16 cellular contexts compared by ENCODE assay signal in genomic region chr2:139514946-139515345, GRCh38.
"Had no signal": no experiment of that assay in that cellular context is flagged by ENCODE, and none has a peak within 500 bp of the region (broad histone marks: within the 10 kb centered on the region; RNA-seq: fewer than 3 reads in every experiment).

No MANE protein-coding gene starts in this region.

- DNase-seq: effector memory CD4-positive, alpha-beta T cell; heart right ventricle; hypothalamus; kidney glomerular epithelial cell; mammary epithelial cell; naive thymus-derived CD4-positive, alpha-beta T cell; posterior cingulate gyrus; stimulated activated CD4-positive, alpha-beta T cell treated with anti-CD3 and anti-CD28 coated beads, Interleukin-2, amount 100 ng/mL, for 24 hours; stimulated activated CD4-positive, alpha-beta T cell treated with anti-CD3 and anti-CD28 coated beads, Interleukin-4, amount 100 ng/mL, for 4 hours; stimulated activated naive B cell treated with anti-CD40 and anti-IgM and Interleukin-4, amounts not matched to agents 10 μg/mL and 1 μg/mL and 100 μg/mL, for 72 hours; stimulated activated naive CD8-positive, alpha-beta T cell treated with anti-CD3 and anti-CD28 coated beads, Interleukin-15, amount 100 ng/mL, for 72 hours; testis; upper lobe of right lung had no signal

- ATAC-seq: esophagus mucosa; heart right ventricle; left lobe of liver; naive thymus-derived CD4-positive, alpha-beta T cell; sciatic nerve; stimulated activated naive B cell treated with anti-CD40 and anti-IgM and Interleukin-4, amounts not matched to agents 10 μg/mL and 1 μg/mL and 100 μg/mL, for 72 hours; stimulated activated naive CD8-positive, alpha-beta T cell treated with anti-CD3 and anti-CD28 coated beads, Interleukin-15, amount 100 ng/mL, for 72 hours; upper lobe of right lung had no signal
